9 cellular contexts compared by ENCODE assay signal in the genomic region with DNA sequence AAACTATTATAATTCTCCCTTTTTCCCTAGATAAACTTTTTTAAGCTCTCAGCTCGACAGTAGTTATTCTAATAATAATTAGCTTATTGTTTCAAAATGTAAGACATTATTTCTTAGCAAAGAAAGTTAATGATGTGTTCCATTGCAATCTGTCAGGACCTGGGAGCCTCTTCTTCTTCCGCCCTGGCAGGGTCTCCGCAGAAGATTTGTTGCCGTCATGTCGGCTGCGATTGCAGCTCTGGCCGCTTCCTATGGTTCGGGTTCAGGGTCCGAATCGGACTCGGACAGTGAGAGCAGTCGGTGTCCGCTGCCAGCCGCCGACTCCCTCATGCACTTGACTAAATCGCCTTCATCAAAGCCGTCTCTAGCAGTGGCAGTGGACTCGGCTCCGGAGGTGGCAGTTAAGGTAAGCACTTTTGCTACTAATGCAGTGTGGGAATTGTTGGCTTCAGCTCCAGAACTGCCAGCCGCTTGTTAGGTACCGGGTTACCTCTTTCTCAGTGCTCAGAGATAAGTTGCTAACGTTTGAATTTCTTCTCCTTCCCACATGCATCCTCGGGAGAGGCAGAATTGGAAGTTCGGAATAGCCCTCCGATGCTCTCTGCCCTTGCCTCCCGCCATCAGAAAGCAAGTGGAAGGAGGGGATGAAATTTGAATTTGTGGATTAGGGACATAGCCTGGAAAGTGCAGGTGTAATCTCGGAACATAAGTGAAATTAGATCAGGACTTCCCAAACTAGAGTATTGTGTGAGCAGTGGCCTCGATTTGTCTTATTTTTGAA. TPM values are rescaled to one million over a fixed set of nuclear protein-coding genes. Genes with fewer than 3 reads are reported as not detected.
DNase-seq lines count a peak whose midpoint lies in the region; ATAC-seq and TF ChIP-seq lines count a peak whose summit lies in the region.
"Had no signal": no experiment of that assay in that cellular context is flagged by ENCODE, and none has a peak within 500 bp of the region (broad histone marks: within the 10 kb centered on the region; RNA-seq: fewer than 3 reads in every experiment).

Gene CDC40, plus strand, starts transcription at position 200 of the 781 bp plus-strand sequence. Its CDS starts 18 bp downstream, at position 218.

- no peaks in the 10 kb centered on the region for H3K9me3 Mint-ChIP-seq in activated naive CD4-positive, alpha-beta T cell treated with anti-CD3 and anti-CD28 coated beads for 36 hours
- H3K9me3 Mint-ChIP-seq: activated naive CD4-positive, alpha-beta T cell treated with anti-CD3 and anti-CD28 coated beads, Interleukin-2, amount 50 U/mL, for 24 hours had no signal

- DNase-seq in BJ (ENCODE audit: low read depth) (no peak), SHP77 (lab: John Stamatoyannopoulos, UW) (peak; percentile 65 to 70), left cardiac atrium (peak; percentile 74), retinal pigment epithelial cell (ENCODE audit: low read depth) (no peak), medulla oblongata (ENCODE audit: extremely low spot score) (no peak)
- peak; percentile 64 for DNase-seq in activated naive CD4-positive, alpha-beta T cell treated with anti-CD3 and anti-CD28 coated beads for 36 hours

- peaks cover 4% of the 10 kb centered on the region for H3K27me3 Mint-ChIP-seq in activated naive CD4-positive, alpha-beta T cell treated with anti-CD3 and anti-CD28 coated beads for 36 hours (ENCODE audit: low read depth)

- H3K4me3 ChIP-seq in BJ (ENCODE audit: low read depth, low read length) (peak within 1 kb of the TSS; percentile 81), retinal pigment epithelial cell (ENCODE audit: low read length) (peak within 1 kb of the TSS; percentile 94)

- no peaks in the 10 kb centered on the region for H3K36me3 Mint-ChIP-seq in activated naive CD4-positive, alpha-beta T cell treated with anti-CD3 and anti-CD28 coated beads for 36 hours (ENCODE audit: low read depth)
- H3K36me3 Mint-ChIP-seq: activated naive CD4-positive, alpha-beta T cell treated with anti-CD3 and anti-CD28 coated beads, Interleukin-2, amount 50 U/mL, for 24 hours had no signal

- H3K27me3 ChIP-seq in BJ (ENCODE audit: control insufficient read depth, insufficient read depth, low read length) = no peaks in the 10 kb centered on the region

- peak; percentile 60 for ATAC-seq in HG03354 (IDR thresholded peaks at IDR 0.05; ENCODE audit: poor library complexity, severe bottlenecking, unreplicated experiment)
- peak; percentile 54 to 60 for ATAC-seq in left cardiac atrium

- TF ChIP-seq CTCF in BJ (IDR thresholded peaks at IDR 0.05; ENCODE audit: insufficient read depth, low read depth, low read length) (no peak), retinal pigment epithelial cell (conservative IDR thresholded peaks at IDR 0.05; ENCODE audit: low read depth, low read length) (no peak)

- H3K4me3 Mint-ChIP-seq in activated naive CD4-positive, alpha-beta T cell treated with anti-CD3 and anti-CD28 coated beads for 36 hours = no peak within 1 kb of the TSS

- peak within 1 kb of the TSS; percentile 14 for H3K27ac Mint-ChIP-seq in activated naive CD4-positive, alpha-beta T cell treated with anti-CD3 and anti-CD28 coated beads for 36 hours

- peaks cover 10% of the 10 kb centered on the region for H3K4me1 Mint-ChIP-seq in activated naive CD4-positive, alpha-beta T cell treated with anti-CD3 and anti-CD28 coated beads for 36 hours (ENCODE audit: low read depth)

- TF ChIP-seq POLR2A in GM19099 (IDR thresholded peaks at IDR 0.05; ENCODE audit: extremely low read depth, insufficient read length, low read depth) = peak; percentile 80

- CTCF ChIA-PET in BJ (lab: Yijun Ruan, JAX) = interaction anchor here (0.6 to 3.2 kb wide), 6 partner anchors 33 to 475 kb away, joined by 3 to 32 read pairs (median 3); no protein-coding TSS in a partner anchor
- CTCF ChIA-PET in activated naive CD4-positive, alpha-beta T cell treated with anti-CD3 and anti-CD28 coated beads for 36 hours (lab: Charles Lee) = interaction anchor here (0.7 to 2.4 kb wide), 4 partner anchors 208 to 477 kb away, joined by 3 to 13 read pairs (median 3); no protein-coding TSS in a partner anchor

- POLR2A ChIA-PET in BJ (lab: Charles Lee) = interaction anchor here (0.5 to 1.0 kb wide), 2 partner anchors 35 to 37 kb away, joined by 3 to 13 read pairs; no protein-coding TSS in a partner anchor

- intact Hi-C loops in activated naive CD4-positive, alpha-beta T cell treated with anti-CD3 and anti-CD28 coated beads for 36 hours (cut with micrococcal nuclease) = loop anchor here (1.0 to 10.0 kb wide), 12 partner anchors 54 to 1086 kb away; partner anchors contain the start of genes AK9, AMD1, CD164 and CDK19
- intact Hi-C loops in left cardiac atrium (cut with DNase I) = no loop called here

- H3K36me3 ChIP-seq in BJ (ENCODE audit: control insufficient read depth, insufficient read depth, low read length) = no peaks in the 10 kb centered on the region

RNA-seq across cellular contexts. Expression of gene CDC40, which starts in this region (rescaled TPM):
- 9.1 and 14.6 TPM in 2 replicates for polyA plus RNA-seq in BJ (2011; rRNA removed)
- 11.3 and 14.1 TPM in 2 replicates for polyA minus RNA-seq in BJ (2011; rRNA and poly(A)+ RNA removed)
- total RNA-seq in activated naive CD4-positive, alpha-beta T cell treated with anti-CD3 and anti-CD28 coated beads for 36 hours = 10 to 100 TPM; 27.0 to 28.5 TPM
- 10 to 100 TPM; 13.9 to 15.8 TPM for total RNA-seq in left cardiac atrium

Comparison
In these comparisons a context has a peak if more than half of its experiments do, and no peak if none do; other contexts are left out.
1. DNase-seq: peak in SHP77 (2 of 2), activated naive CD4-positive, alpha-beta T cell treated with anti-CD3 and anti-CD28 coated beads for 36 hours (single experiment) and left cardiac atrium (single experiment); none in BJ (single experiment), retinal pigment epithelial cell (single experiment) and medulla oblongata (single experiment).